Comparison of ENCODE assay signal across 8 cellular contexts in genomic region chr4:76306882-76307669, GRCh38. TPM values are rescaled to one million over a fixed set of nuclear protein-coding genes. Genes with fewer than 3 reads are reported as not detected.
DNase-seq lines count a peak whose midpoint lies in the region; ATAC-seq lines count a peak whose summit lies in the region.

No MANE protein-coding gene starts in this region.

- peak overlapping the region; percentile 78 for H3K4me3 Mint-ChIP-seq in activated naive CD4-positive, alpha-beta T cell treated with anti-CD3 and anti-CD28 coated beads, Interleukin-2, amount 50 U/mL, for 24 hours

- no peaks in the 10 kb centered on the region for H3K27me3 ChIP-seq in Karpas-422 (ENCODE audit: low read length)

- H3K27ac ChIP-seq in Karpas-422 (ENCODE audit: low read length) = no peak overlapping the region

- ATAC-seq in Right ventricle myocardium superior (ENCODE audit: poor library complexity) = peak; percentile 67

- no peaks in the 10 kb centered on the region for H3K4me1 ChIP-seq in Karpas-422 (ENCODE audit: low read length)

- H3K4me2 ChIP-seq in Karpas-422 (ENCODE audit: low read depth, low read length, poor library complexity, severe bottlenecking) = no peak overlapping the region

- H2AFZ ChIP-seq in Karpas-422 (ENCODE audit: low read length) = no peak overlapping the region

- H3K36me3 Mint-ChIP-seq in activated naive CD4-positive, alpha-beta T cell treated with anti-CD3 and anti-CD28 coated beads, Interleukin-2, amount 50 U/mL, for 24 hours = no peaks in the 10 kb centered on the region

- H3K9me3 Mint-ChIP-seq in activated naive CD4-positive, alpha-beta T cell treated with anti-CD3 and anti-CD28 coated beads, Interleukin-2, amount 50 U/mL, for 24 hours = no peaks in the 10 kb centered on the region

- H3K4me3 ChIP-seq in Karpas-422 (ENCODE audit: low read length) = no peak overlapping the region

- DNase-seq in SHP77 (lab: John Stamatoyannopoulos, UW) (peak; percentile 49 to 68), SHP77 treated with DMSO at 0.1 percent for 48 hours (lab: John Stamatoyannopoulos, UW) (no peak), NCI-H146 (lab: John Stamatoyannopoulos, UW) (peak; percentile 72), Right ventricle myocardium superior (peak; percentile 72), non-pigmented ciliary epithelial cell (ENCODE audit: low read depth) (peak; percentile 6), cortex of kidney (lab: John Stamatoyannopoulos, UW) (no peak), Karpas-422 (no peak)

- no peak overlapping the region for H3K27ac Mint-ChIP-seq in activated naive CD4-positive, alpha-beta T cell treated with anti-CD3 and anti-CD28 coated beads, Interleukin-2, amount 50 U/mL, for 24 hours

- peaks cover 25% of the 10 kb centered on the region for H3K4me1 Mint-ChIP-seq in activated naive CD4-positive, alpha-beta T cell treated with anti-CD3 and anti-CD28 coated beads, Interleukin-2, amount 50 U/mL, for 24 hours

- H4K20me1 ChIP-seq in Karpas-422 (ENCODE audit: insufficient read depth, low read depth, low read length) = no peaks in the 10 kb centered on the region

- H3K9me3 ChIP-seq in Karpas-422 (ENCODE audit: low read length) = no peaks in the 10 kb centered on the region

- H3K9me2 ChIP-seq in Karpas-422 (replicated peaks; ENCODE audit: insufficient read depth, low read length) = no peaks in the 10 kb centered on the region

- H3K79me2 ChIP-seq in Karpas-422 (ENCODE audit: low read length) = no peaks in the 10 kb centered on the region

- H3K9ac ChIP-seq in Karpas-422 (ENCODE audit: low read length) = no peak overlapping the region

- H3K27me3 Mint-ChIP-seq in activated naive CD4-positive, alpha-beta T cell treated with anti-CD3 and anti-CD28 coated beads, Interleukin-2, amount 50 U/mL, for 24 hours = no peaks in the 10 kb centered on the region

- intact Hi-C loops in Right ventricle myocardium superior (cut with DNase I) = loop anchor here (10.0 kb wide), 1 partner anchor 122 kb away; no protein-coding TSS in a partner anchor

- H3K36me3 ChIP-seq in Karpas-422 (ENCODE audit: insufficient read depth, low read length) = no peaks in the 10 kb centered on the region

RNA-seq across cellular contexts. Expression of gene STBD1, which starts 0.5 kb away (rescaled TPM):
- 27.2 TPM for total RNA-seq in Right ventricle myocardium superior
- total RNA-seq in Karpas-422 (2014; rRNA removed; shearing (Covaris generic); ENCODE audit: low replicate concordance) = not detected in 2 replicates

RNA-seq across cellular contexts. Expression of gene FAM47E, which starts 55.6 kb away (rescaled TPM):
- total RNA-seq in Right ventricle myocardium superior = 2.0 TPM
- total RNA-seq in Karpas-422 (2014; rRNA removed; shearing (Covaris generic); ENCODE audit: low replicate concordance) = not detected in 2 replicates

Comparison
In these comparisons a context has a peak if more than half of its experiments do, and no peak if none do; other contexts are left out.
1. DNase-seq: peak in SHP77 (2 of 2), NCI-H146 (single experiment), Right ventricle myocardium superior (single experiment) and non-pigmented ciliary epithelial cell (single experiment); none in SHP77 treated with DMSO at 0.1 percent for 48 hours (single experiment), cortex of kidney (single experiment) and Karpas-422 (single experiment).
2. RNA of gene STBD1, which starts 0.5 kb away (total RNA-seq): 27.2 TPM in Right ventricle myocardium superior (single experiment); not detected in Karpas-422; every median in the first group is over 10 times any median in the second.